Comparison of ENCODE assay signal across 27 cellular contexts in genomic region chr16:80723981-80724380, GRCh38.
"Had no signal": no experiment of that assay in that cellular context is flagged by ENCODE, and none has a peak within 500 bp of the region (broad histone marks: within the 10 kb centered on the region; RNA-seq: fewer than 3 reads in every experiment).

No MANE protein-coding gene starts in this region.

- ATAC-seq: activated CD8-positive, alpha-beta T cell treated with anti-CD3 and anti-CD28 coated beads, Interleukin-2, amount 10 ng/mL, durations not matched to agents 7 days and 5 days; WTC11 had no signal

- H3K27me3 Mint-ChIP-seq: activated naive CD4-positive, alpha-beta T cell treated with anti-CD3 and anti-CD28 coated beads, Interleukin-2, amount 50 U/mL, for 24 hours had no signal

- H3K27ac Mint-ChIP-seq: activated CD8-positive, alpha-beta T cell treated with anti-CD3 and anti-CD28 coated beads, Interleukin-2, amount 10 ng/mL, durations not matched to agents 7 days and 5 days; activated naive CD4-positive, alpha-beta T cell treated with anti-CD3 and anti-CD28 coated beads, Interleukin-2, amount 50 U/mL, for 24 hours; WTC11 had no signal

- H3K27ac ChIP-seq: breast epithelium, Peyer's patch, RWPE1, SJCRH30 had no signal

- H3K9me3 ChIP-seq: MG63, SJCRH30, SK-N-SH had no signal

- DNase-seq: activated CD4-positive, alpha-beta T cell treated with anti-CD3 and anti-CD28 coated beads for 48 hours; activated CD4-positive, alpha-beta T cell treated with anti-CD3 and anti-CD28 coated beads, Interleukin-2, amount 50 U/mL, for 4 hours; activated CD4-positive, CD25-positive, alpha-beta regulatory T cell treated with anti-CD3 and anti-CD28 coated beads, Interleukin-2, amount 50 U/mL, for 72 hours; activated CD8-positive, alpha-beta memory T cell treated with anti-CD3 and anti-CD28 coated beads, Interleukin-2, amount 50 U/mL, for 48 hours; activated CD8-positive, alpha-beta T cell treated with anti-CD3 and anti-CD28 coated beads, Interleukin-2, amount 10 ng/mL, durations not matched to agents 7 days and 5 days; activated effector memory CD4-positive, alpha-beta T cell treated with Interleukin-2 at 50 U/mL for 16 hours; activated naive CD4-positive, alpha-beta T cell; activated T-cell treated with anti-CD3 and anti-CD28 coated beads, Interleukin-2, amount 50 U/mL, for 1 hour; aorta; caudate nucleus; MG63; NCI-H1105; NCI-H1436; NCI-H187; NCI-H2081; NCI-H510A treated with DMSO at 0.1 percent for 48 hours; NCI-H69; NK-92 treated with Interleukin-12 subunit alpha and Interleukin-12 subunit beta, amount 100 ng/mL, for 24 hours; OCI-M1; Peyer's patch; Right ventricle myocardium superior; SJCRH30; SK-N-SH had no signal

- H3K9me3 Mint-ChIP-seq: activated naive CD4-positive, alpha-beta T cell treated with anti-CD3 and anti-CD28 coated beads, Interleukin-2, amount 50 U/mL, for 24 hours had no signal

- H3K27me3 ChIP-seq: breast epithelium, MG63, Peyer's patch, SJCRH30 had no signal

- H3K4me3 Mint-ChIP-seq: activated CD8-positive, alpha-beta T cell treated with anti-CD3 and anti-CD28 coated beads, Interleukin-2, amount 10 ng/mL, durations not matched to agents 7 days and 5 days; activated naive CD4-positive, alpha-beta T cell treated with anti-CD3 and anti-CD28 coated beads, Interleukin-2, amount 50 U/mL, for 24 hours; WTC11 had no signal
